11 cellular contexts compared by ENCODE assay signal in genomic region chr2:216217904-216218260, GRCh38.
DNase-seq lines count a peak whose midpoint lies in the region; ATAC-seq, FAIRE-seq and TF ChIP-seq lines count a peak whose summit lies in the region.
"Had no signal": no experiment of that assay in that cellular context is flagged by ENCODE, and none has a peak within 500 bp of the region (broad histone marks: within the 10 kb centered on the region; RNA-seq: fewer than 3 reads in every experiment).

No MANE protein-coding gene starts in this region.

- H3K36me3 ChIP-seq in heart right ventricle (peaks cover 0 to 2% (median 0%) of the 10 kb centered on the region in 9 donors), astrocyte (ENCODE audit: insufficient read depth, low read length) (no peaks in the 10 kb centered on the region)

- H3K9me3 ChIP-seq in heart right ventricle (no peaks in the 10 kb centered on the region), astrocyte (ENCODE audit: insufficient read depth, low read depth, low read length) (no peaks in the 10 kb centered on the region)

- H3K36me3 Mint-ChIP-seq in astrocyte (ENCODE audit: low read depth, unreplicated experiment): peaks cover 11% of the 10 kb centered on the region

- H3K27me3 ChIP-seq in heart right ventricle: no peaks in the 10 kb centered on the region
- no peaks in the 10 kb centered on the region for H3K27me3 ChIP-seq in astrocyte (ENCODE audit: insufficient read depth, low read length)

- H3K79me2 ChIP-seq in astrocyte (ENCODE audit: insufficient read depth, low read length): no peaks in the 10 kb centered on the region

- H2AFZ ChIP-seq in astrocyte (ENCODE audit: low read depth, low read length): no peak overlapping the region

- H4K20me1 ChIP-seq in astrocyte (ENCODE audit: insufficient read depth, low read length): no peaks in the 10 kb centered on the region

- peak overlapping the region; percentile 12 for H3K9ac ChIP-seq in astrocyte (ENCODE audit: low read length)

- H3K4me3 ChIP-seq in heart right ventricle (no peak overlapping the region), astrocyte (ENCODE audit: insufficient read depth, low read depth, low read length) (no peak overlapping the region)

- H3K27me3 Mint-ChIP-seq in astrocyte (ENCODE audit: low read depth, unreplicated experiment): no peaks in the 10 kb centered on the region
- H3K27me3 Mint-ChIP-seq in stimulated activated naive CD8-positive, alpha-beta T cell treated with anti-CD3 and anti-CD28 coated beads, Interleukin-15, amount 100 ng/mL, for 72 hours: no peaks in the 10 kb centered on the region
- H3K27me3 Mint-ChIP-seq: CD4-positive, CD25-positive, alpha-beta regulatory T cell had no signal

- H3K4me1 Mint-ChIP-seq in astrocyte (ENCODE audit: low read depth, unreplicated experiment): peaks cover 43% of the 10 kb centered on the region
- peaks cover 51% of the 10 kb centered on the region for H3K4me1 Mint-ChIP-seq in stimulated activated naive CD8-positive, alpha-beta T cell treated with anti-CD3 and anti-CD28 coated beads, Interleukin-15, amount 100 ng/mL, for 72 hours

- ATAC-seq in heart right ventricle (no peak), left cardiac atrium (no peak), HG03025 (IDR thresholded peaks at IDR 0.05; ENCODE audit: low FRiP score, unreplicated experiment) (peak; percentile 51), GM18519 (IDR thresholded peaks at IDR 0.05; ENCODE audit: low FRiP score, unreplicated experiment) (no peak)
- ATAC-seq in stimulated activated naive CD8-positive, alpha-beta T cell treated with anti-CD3 and anti-CD28 coated beads, Interleukin-15, amount 100 ng/mL, for 72 hours: peak; percentile 31

- intact Hi-C loops in heart right ventricle (cut with DNase I) (loop anchor here in 3 of 10 donors (2.0 to 10.0 kb wide), 3 partner anchors 123 to 197 kb away; partner anchors contain the start of gene SMARCAL1 (in 1 of the 3)), left cardiac atrium (cut with DNase I) (no loop called here)

- 67 to 70% methylated on average over 2 of the region's 2 CpGs for WGBS in heart right ventricle, 2 donors

- peak overlapping the region; percentile 65 for H3K4me2 ChIP-seq in astrocyte (ENCODE audit: low read length)

- FAIRE-seq in astrocyte (lab: Jason Lieb, UNC): no peak
- FAIRE-seq: colon had no signal

- H3K4me1 ChIP-seq in heart right ventricle (peaks cover 0 to 26% (median 8%) of the 10 kb centered on the region in 9 donors), astrocyte (ENCODE audit: insufficient read depth, low read length) (peaks cover 37% of the 10 kb centered on the region)

- no peak for DNase-seq in heart right ventricle
- no peak for DNase-seq in left cardiac atrium
- DNase-seq in astrocyte (ENCODE audit: low read depth): no peak
- no peak for DNase-seq in stimulated activated naive CD8-positive, alpha-beta T cell treated with anti-CD3 and anti-CD28 coated beads, Interleukin-15, amount 100 ng/mL, for 72 hours
- DNase-seq in NCI-H2081 treated with DMSO at 0.1 percent for 48 hours (lab: John Stamatoyannopoulos, UW): no peak
- no peak for DNase-seq in cerebellar cortex (ENCODE audit: low spot score)
- DNase-seq: NCI-H446 treated with DMSO at 0.1 percent for 48 hours had no signal

- H3K27ac Mint-ChIP-seq in astrocyte (ENCODE audit: unreplicated experiment): peak overlapping the region; percentile 87
- H3K27ac Mint-ChIP-seq in stimulated activated naive CD8-positive, alpha-beta T cell treated with anti-CD3 and anti-CD28 coated beads, Interleukin-15, amount 100 ng/mL, for 72 hours: peak overlapping the region; percentile 20 to 45

- peak overlapping the region in 8 of 10 donors; percentile 15 to 68 (median 34) for H3K27ac ChIP-seq in heart right ventricle
- peak overlapping the region; percentile 42 for H3K27ac ChIP-seq in astrocyte (ENCODE audit: low read depth, low read length)

- H3K4me3 Mint-ChIP-seq in astrocyte (ENCODE audit: unreplicated experiment): no peak overlapping the region
- H3K4me3 Mint-ChIP-seq in stimulated activated naive CD8-positive, alpha-beta T cell treated with anti-CD3 and anti-CD28 coated beads, Interleukin-15, amount 100 ng/mL, for 72 hours: peak overlapping the region; percentile 10 to 20
- H3K4me3 Mint-ChIP-seq: CD4-positive, CD25-positive, alpha-beta regulatory T cell had no signal

- TF ChIP-seq CTCF in heart right ventricle (IDR thresholded peaks at IDR 0.05): no peak
- no peak for TF ChIP-seq CTCF in astrocyte (IDR thresholded peaks at IDR 0.05; ENCODE audit: insufficient read depth, low read depth, low read length)

- H3K9me3 Mint-ChIP-seq in astrocyte (ENCODE audit: unreplicated experiment): no peaks in the 10 kb centered on the region
- no peaks in the 10 kb centered on the region for H3K9me3 Mint-ChIP-seq in stimulated activated naive CD8-positive, alpha-beta T cell treated with anti-CD3 and anti-CD28 coated beads, Interleukin-15, amount 100 ng/mL, for 72 hours
- H3K9me3 Mint-ChIP-seq: CD4-positive, CD25-positive, alpha-beta regulatory T cell had no signal

Comparison
In these comparisons a context has a peak if more than half of its experiments do, and no peak if none do; other contexts are left out.
1. ATAC-seq: peak in HG03025 (single experiment) and stimulated activated naive CD8-positive, alpha-beta T cell treated with anti-CD3 and anti-CD28 coated beads, Interleukin-15, amount 100 ng/mL, for 72 hours (single experiment); none in heart right ventricle (0 of 8), left cardiac atrium (0 of 2) and GM18519 (single experiment).